Comparison of ENCODE assay signal across 1 cellular context in the genomic region with DNA sequence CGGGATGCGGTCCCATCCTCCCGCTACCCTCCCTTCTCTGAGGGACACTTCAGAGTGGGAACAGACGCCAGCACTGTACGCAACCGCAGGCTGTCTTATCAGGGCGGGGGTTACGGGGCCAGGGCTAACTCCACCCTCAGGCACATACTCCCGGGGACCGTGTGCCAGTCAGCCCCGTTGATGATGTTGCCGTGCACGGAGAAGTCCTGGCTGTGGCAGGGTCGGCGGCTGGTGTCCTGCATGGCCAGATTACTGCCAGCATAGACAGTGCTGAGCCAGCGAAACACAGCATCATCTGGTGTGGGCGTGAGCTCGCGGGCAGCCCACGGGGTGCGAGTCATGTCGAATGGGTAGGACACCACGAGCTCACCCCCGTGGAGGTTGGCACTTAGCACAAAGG.
TF ChIP-seq lines count a peak whose summit lies in the region.

No MANE protein-coding gene starts in this region.

TF ChIP-seq in HepG2, 621 proteins besides CTCF, POLR2A, EP300 and RAD21:
- TF ChIP-seq SALL1 (CRISPR knock-in tag; IDR thresholded peaks at IDR 0.05) (no peak), KDM5B (CRISPR knock-in tag; IDR thresholded peaks at IDR 0.05; ENCODE audit: borderline replicate concordance) (0 out of 2 replicates have a peak, but pooled peaks have one; percentile 31), MAFF (IDR thresholded peaks at IDR 0.05; ENCODE audit: low read depth, low read length) (peak; percentile 45), RFXANK (CRISPR knock-in tag; IDR thresholded peaks at IDR 0.05) (no peak), NONO (IDR thresholded peaks at IDR 0.05) (no peak), NONO (CRISPR knock-in tag; conservative IDR thresholded peaks at IDR 0.05) (no peak), MAFK (conservative IDR thresholded peaks at IDR 0.05 in 1 of 2, IDR thresholded peaks at IDR 0.05 in 1 of 2; ENCODE audit: low read length in 2 of 2) (peak; percentile 53 to 70; a peak in 3 of 4 replicates)
- TF ChIP-seq, protein P1, sequence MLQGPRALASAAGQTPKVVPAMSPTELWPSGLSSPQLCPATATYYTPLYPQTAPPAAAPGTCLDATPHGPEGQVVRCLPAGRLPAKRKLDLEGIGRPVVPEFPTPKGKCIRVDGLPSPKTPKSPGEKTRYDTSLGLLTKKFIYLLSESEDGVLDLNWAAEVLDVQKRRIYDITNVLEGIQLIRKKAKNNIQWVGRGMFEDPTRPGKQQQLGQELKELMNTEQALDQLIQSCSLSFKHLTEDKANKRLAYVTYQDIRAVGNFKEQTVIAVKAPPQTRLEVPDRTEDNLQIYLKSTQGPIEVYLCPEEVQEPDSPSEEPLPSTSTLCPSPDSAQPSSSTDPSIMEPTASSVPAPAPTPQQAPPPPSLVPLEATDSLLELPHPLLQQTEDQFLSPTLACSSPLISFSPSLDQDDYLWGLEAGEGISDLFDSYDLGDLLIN (CRISPR knock-in tag; IDR thresholded peaks at IDR 0.05; ENCODE audit: borderline replicate concordance): no peak
